ENCODE assay signal across 1 cellular context in the genomic region with DNA sequence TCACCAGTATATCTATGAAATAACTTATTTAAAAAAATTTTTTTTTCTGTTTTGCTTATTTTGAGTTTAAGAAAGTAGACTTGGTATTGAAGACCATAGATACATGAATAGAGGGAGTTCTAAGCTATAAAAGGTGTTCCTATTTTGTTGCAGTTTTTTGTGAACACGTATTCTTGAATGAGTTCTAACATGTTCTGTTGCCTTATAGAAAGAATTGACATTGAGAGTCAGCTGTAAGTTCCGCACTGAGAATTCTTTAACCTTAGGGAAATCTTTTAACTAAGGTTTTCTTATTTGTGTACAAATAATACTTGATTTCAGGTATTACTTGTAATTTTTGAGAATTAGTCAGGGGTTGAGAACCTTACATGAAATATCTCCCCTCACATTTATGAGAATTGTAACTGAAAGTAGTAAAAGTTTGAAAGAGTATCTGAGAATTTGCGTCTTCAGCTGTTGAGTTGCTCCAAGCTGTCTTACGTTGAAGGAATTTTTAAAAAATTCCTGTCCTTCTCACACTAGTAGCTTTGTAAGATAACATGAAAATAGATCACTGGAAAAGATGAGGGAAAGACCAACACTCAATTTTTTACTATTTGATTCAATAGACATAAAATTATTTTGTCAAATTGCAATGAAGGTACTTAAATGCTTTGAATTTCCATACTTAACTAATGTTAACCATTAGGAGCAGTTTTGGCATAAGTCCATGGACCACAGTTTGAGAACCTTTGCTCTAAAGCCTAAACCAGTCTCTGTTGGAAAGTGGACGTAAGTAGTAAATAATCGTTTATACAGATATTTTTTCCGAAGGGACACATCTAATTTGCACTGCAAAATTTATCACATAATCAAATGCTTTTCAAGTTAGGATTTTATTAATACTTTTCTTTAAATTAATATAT.
TF ChIP-seq lines count a peak whose summit lies in the region.

No MANE protein-coding gene starts in this region.

TF ChIP-seq in GM12878, 131 proteins besides CTCF, POLR2A, EP300 and RAD21 (continued from another document):
- TF ChIP-seq, protein P1, sequence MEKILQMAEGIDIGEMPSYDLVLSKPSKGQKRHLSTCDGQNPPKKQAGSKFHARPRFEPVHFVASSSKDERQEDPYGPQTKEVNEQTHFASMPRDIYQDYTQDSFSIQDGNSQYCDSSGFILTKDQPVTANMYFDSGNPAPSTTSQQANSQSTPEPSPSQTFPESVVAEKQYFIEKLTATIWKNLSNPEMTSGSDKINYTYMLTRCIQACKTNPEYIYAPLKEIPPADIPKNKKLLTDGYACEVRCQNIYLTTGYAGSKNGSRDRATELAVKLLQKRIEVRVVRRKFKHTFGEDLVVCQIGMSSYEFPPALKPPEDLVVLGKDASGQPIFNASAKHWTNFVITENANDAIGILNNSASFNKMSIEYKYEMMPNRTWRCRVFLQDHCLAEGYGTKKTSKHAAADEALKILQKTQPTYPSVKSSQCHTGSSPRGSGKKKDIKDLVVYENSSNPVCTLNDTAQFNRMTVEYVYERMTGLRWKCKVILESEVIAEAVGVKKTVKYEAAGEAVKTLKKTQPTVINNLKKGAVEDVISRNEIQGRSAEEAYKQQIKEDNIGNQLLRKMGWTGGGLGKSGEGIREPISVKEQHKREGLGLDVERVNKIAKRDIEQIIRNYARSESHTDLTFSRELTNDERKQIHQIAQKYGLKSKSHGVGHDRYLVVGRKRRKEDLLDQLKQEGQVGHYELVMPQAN (conservative IDR thresholded peaks at IDR 0.05) = no peak
- TF ChIP-seq ZZZ3 (IDR thresholded peaks at IDR 0.05; ENCODE audit: control insufficient read depth, insufficient read length, low read depth) (no peak), NFYA (IDR thresholded peaks at IDR 0.05; ENCODE audit: borderline replicate concordance, low read depth, low read length) (no peak), SP1 (IDR thresholded peaks at IDR 0.05; ENCODE audit: low read depth, low read length) (no peak), MYC (IDR thresholded peaks at IDR 0.05; ENCODE audit: insufficient read depth, insufficient read length, insufficient replicate concordance, low read length, severe bottlenecking) (no peak), GABPA (IDR thresholded peaks at IDR 0.05; ENCODE audit: low read depth) (no peak), SIN3A (IDR thresholded peaks at IDR 0.05; ENCODE audit: low read depth, low read length) (no peak), BRCA1 (IDR thresholded peaks at IDR 0.05; ENCODE audit: low read depth, low read length) (no peak), SMC3 (IDR thresholded peaks at IDR 0.05; ENCODE audit: borderline replicate concordance, low read length) (no peak), ATF7 (IDR thresholded peaks at IDR 0.05; ENCODE audit: low read depth) (no peak), EED (IDR thresholded peaks at IDR 0.05; ENCODE audit: low read depth) (no peak)
- TF ChIP-seq, protein P2, sequence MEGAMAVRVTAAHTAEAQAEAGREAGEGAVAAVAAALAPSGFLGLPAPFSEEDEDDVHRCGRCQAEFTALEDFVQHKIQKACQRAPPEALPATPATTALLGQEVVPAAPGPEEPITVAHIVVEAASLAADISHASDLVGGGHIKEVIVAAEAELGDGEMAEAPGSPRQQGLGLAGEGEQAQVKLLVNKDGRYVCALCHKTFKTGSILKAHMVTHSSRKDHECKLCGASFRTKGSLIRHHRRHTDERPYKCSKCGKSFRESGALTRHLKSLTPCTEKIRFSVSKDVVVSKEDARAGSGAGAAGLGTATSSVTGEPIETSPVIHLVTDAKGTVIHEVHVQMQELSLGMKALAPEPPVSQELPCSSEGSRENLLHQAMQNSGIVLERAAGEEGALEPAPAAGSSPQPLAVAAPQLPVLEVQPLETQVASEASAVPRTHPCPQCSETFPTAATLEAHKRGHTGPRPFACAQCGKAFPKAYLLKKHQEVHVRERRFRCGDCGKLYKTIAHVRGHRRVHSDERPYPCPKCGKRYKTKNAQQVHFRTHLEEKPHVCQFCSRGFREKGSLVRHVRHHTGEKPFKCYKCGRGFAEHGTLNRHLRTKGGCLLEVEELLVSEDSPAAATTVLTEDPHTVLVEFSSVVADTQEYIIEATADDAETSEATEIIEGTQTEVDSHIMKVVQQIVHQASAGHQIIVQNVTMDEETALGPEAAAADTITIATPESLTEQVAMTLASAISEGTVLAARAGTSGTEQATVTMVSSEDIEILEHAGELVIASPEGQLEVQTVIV (IDR thresholded peaks at IDR 0.05; ENCODE audit: borderline replicate concordance, partially characterized antibody) = no peak
- TF ChIP-seq, protein P3, sequence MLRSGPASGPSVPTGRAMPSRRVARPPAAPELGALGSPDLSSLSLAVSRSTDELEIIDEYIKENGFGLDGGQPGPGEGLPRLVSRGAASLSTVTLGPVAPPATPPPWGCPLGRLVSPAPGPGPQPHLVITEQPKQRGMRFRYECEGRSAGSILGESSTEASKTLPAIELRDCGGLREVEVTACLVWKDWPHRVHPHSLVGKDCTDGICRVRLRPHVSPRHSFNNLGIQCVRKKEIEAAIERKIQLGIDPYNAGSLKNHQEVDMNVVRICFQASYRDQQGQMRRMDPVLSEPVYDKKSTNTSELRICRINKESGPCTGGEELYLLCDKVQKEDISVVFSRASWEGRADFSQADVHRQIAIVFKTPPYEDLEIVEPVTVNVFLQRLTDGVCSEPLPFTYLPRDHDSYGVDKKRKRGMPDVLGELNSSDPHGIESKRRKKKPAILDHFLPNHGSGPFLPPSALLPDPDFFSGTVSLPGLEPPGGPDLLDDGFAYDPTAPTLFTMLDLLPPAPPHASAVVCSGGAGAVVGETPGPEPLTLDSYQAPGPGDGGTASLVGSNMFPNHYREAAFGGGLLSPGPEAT (IDR thresholded peaks at IDR 0.05; ENCODE audit: low read depth) = no peak
